28 cellular contexts compared by ENCODE assay signal in the genomic region with DNA sequence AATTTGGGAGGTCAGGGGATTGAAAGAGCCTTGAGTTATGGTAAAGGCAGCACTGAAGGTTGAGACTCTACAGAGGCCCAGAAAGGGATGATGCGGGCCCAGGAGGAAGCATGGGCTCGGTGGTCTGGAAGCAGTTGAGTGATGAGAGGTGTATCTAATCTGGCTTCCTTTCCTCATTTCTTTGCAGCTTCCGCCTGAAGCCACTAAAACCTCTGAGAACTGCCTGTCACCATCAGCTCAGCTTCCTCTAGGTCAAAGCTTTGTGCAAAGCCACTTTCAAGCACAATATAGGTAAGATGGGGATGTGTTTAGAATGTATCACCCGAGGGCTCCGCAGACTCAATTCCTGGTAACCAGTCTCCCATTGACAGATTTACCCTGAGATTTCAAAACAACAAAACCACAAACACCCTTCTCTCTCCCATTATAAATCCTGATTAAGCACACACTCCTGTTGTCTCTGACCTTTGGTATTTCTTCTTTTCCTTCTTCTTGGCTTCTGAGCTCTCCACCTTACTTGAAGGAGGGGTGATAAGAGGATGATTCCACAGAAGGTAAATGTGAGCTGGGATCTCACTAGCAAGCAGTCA. TPM values are rescaled to one million over a fixed set of nuclear protein-coding genes. Genes with fewer than 3 reads are reported as not detected.
DNase-seq lines count a peak whose midpoint lies in the region; ATAC-seq and TF ChIP-seq lines count a peak whose summit lies in the region.
"Had no signal": no experiment of that assay in that cellular context is flagged by ENCODE, and none has a peak within 500 bp of the region (broad histone marks: within the 10 kb centered on the region; RNA-seq: fewer than 3 reads in every experiment).

No MANE protein-coding gene starts in this region.

- POLR2A ChIA-PET in PC-9 (lab: Charles Lee; ENCODE audit: unreplicated experiment) = interaction anchor here (0.6 kb wide), 2 partner anchors 41 to 841 kb away, joined by 4 read pairs; no protein-coding TSS in a partner anchor

- BruUV-seq in PC-9 (replicated peaks; lab: Mats Ljungman, UMichigan) = no TSS peak

- H3K4me3 Mint-ChIP-seq in activated CD4-positive, alpha-beta T cell treated with anti-CD3 and anti-CD28 coated beads, Interleukin-2, amount 10 ng/mL, durations not matched to agents 24 days and 14 days = no peak overlapping the region
- peak overlapping the region; percentile 49 to 76 (median 66) for H3K4me3 Mint-ChIP-seq in immature natural killer cell
- H3K4me3 Mint-ChIP-seq: activated naive CD8-positive, alpha-beta T cell treated with anti-CD3 and anti-CD28 coated beads for 36 hours; memory B cell; neural progenitor cell; T-helper 1 cell treated with Interleukin-12 subunit alpha and Interleukin-12 subunit beta and Interleukin-4 antibody, amounts not matched to agents 30 μg/mL and 1 μg/mL, for 36 hours had no signal

- TF ChIP-seq CTCF in PC-9 (conservative IDR thresholded peaks at IDR 0.05) = no peak

- H3K27me3 Mint-ChIP-seq in activated CD4-positive, alpha-beta T cell treated with anti-CD3 and anti-CD28 coated beads, Interleukin-2, amount 10 ng/mL, durations not matched to agents 24 days and 14 days = no peaks in the 10 kb centered on the region
- peaks cover 0 to 12% (median 0%) of the 10 kb centered on the region in 3 donors for H3K27me3 Mint-ChIP-seq in immature natural killer cell (ENCODE audit: low read depth in 3 of 3)

- no peaks in the 10 kb centered on the region for H3K36me3 Mint-ChIP-seq in activated CD4-positive, alpha-beta T cell treated with anti-CD3 and anti-CD28 coated beads, Interleukin-2, amount 10 ng/mL, durations not matched to agents 24 days and 14 days (ENCODE audit: low read depth)
- peaks cover 0 to 15% (median 0%) of the 10 kb centered on the region in 3 donors for H3K36me3 Mint-ChIP-seq in immature natural killer cell
- H3K36me3 Mint-ChIP-seq: activated naive CD8-positive, alpha-beta T cell treated with anti-CD3 and anti-CD28 coated beads for 36 hours had no signal

- H3K4me3 ChIP-seq in BLaER1 treated with 17β-estradiol and CSF1 and Interleukin-3, amounts not matched to agents 10 nM and 100 nM = no peak overlapping the region
- H3K4me3 ChIP-seq in PC-9 = no peak overlapping the region
- H3K4me3 ChIP-seq: ascending aorta, GM12878, GM23248, neural progenitor cell, skin epidermis, testis had no signal

- H3K27ac Mint-ChIP-seq in activated CD4-positive, alpha-beta T cell treated with anti-CD3 and anti-CD28 coated beads, Interleukin-2, amount 10 ng/mL, durations not matched to agents 24 days and 14 days = no peak overlapping the region
- peak overlapping the region; percentile 49 to 83 (median 79) for H3K27ac Mint-ChIP-seq in immature natural killer cell
- H3K27ac Mint-ChIP-seq: activated naive CD8-positive, alpha-beta T cell treated with anti-CD3 and anti-CD28 coated beads for 36 hours; activated T-helper 2 cell treated with anti-CD3 and anti-CD28 coated beads, Interferon-gamma antibody, Interleukin-2, Interleukin-4, amounts not matched to agents 10 μg/mL and 5 μg/mL and 100 μg/mL, durations not matched to agents 14 hours and 24 hours and 36 hours; memory B cell; neural progenitor cell; T-helper 1 cell treated with Interleukin-12 subunit alpha and Interleukin-12 subunit beta and Interleukin-4 antibody, amounts not matched to agents 30 μg/mL and 1 μg/mL, for 36 hours had no signal

- H3K9ac ChIP-seq in BLaER1 treated with 17β-estradiol and CSF1 and Interleukin-3, amounts not matched to agents 10 nM and 100 nM = no peak overlapping the region; a peak in 1 of 22 replicates
- H3K9ac ChIP-seq: GM23248, neural progenitor cell, parathyroid adenoma had no signal

- no peaks in the 10 kb centered on the region for H3K9me2 ChIP-seq in PC-9 (ENCODE audit: insufficient read depth)

- ATAC-seq in HG03520 (IDR thresholded peaks at IDR 0.05; ENCODE audit: unreplicated experiment) = no peak
- ATAC-seq: activated CD4-positive, CD25-positive, alpha-beta regulatory T cell treated with anti-CD3 and anti-CD28 coated beads, Interleukin-2, amount 50 U/mL, for 24 hours; GM12878; left lobe of liver had no signal

- peaks cover 36 to 61% (median 59%) of the 10 kb centered on the region in 10 experiments for H3K4me1 ChIP-seq in BLaER1 treated with 17β-estradiol and CSF1 and Interleukin-3, amounts not matched to agents 10 nM and 100 nM
- peaks cover 50% of the 10 kb centered on the region for H3K4me1 ChIP-seq in PC-9 (replicated peaks; ENCODE audit: insufficient read depth)
- H3K4me1 ChIP-seq: ascending aorta, parathyroid adenoma, testis had no signal

- CTCF ChIA-PET in PC-9 (lab: Charles Lee) = no interaction called here

- peak overlapping the region in 6 of 11 experiments; percentile 2 to 41 (median 24); a peak in 7 of 22 replicates for H3K27ac ChIP-seq in BLaER1 treated with 17β-estradiol and CSF1 and Interleukin-3, amounts not matched to agents 10 nM and 100 nM
- peak overlapping the region; percentile 58; the same call in 1 of the 2 replicates for H3K27ac ChIP-seq in PC-9
- H3K27ac ChIP-seq: ascending aorta, GM23248, neural progenitor cell, parathyroid adenoma, skin epidermis, testis had no signal

- peak overlapping the region; percentile 38 to 89 (median 66) for H3K4me2 ChIP-seq in BLaER1 treated with 17β-estradiol and CSF1 and Interleukin-3, amounts not matched to agents 10 nM and 100 nM
- peak overlapping the region; percentile 51 for H3K4me2 ChIP-seq in PC-9
- H3K4me2 ChIP-seq: neural progenitor cell had no signal

- no peaks in the 10 kb centered on the region for H3K9me3 Mint-ChIP-seq in activated CD4-positive, alpha-beta T cell treated with anti-CD3 and anti-CD28 coated beads, Interleukin-2, amount 10 ng/mL, durations not matched to agents 24 days and 14 days
- H3K9me3 Mint-ChIP-seq in immature natural killer cell = no peaks in the 10 kb centered on the region
- H3K9me3 Mint-ChIP-seq: activated T-helper 2 cell treated with anti-CD3 and anti-CD28 coated beads, Interferon-gamma antibody, Interleukin-2, Interleukin-4, amounts not matched to agents 10 μg/mL and 5 μg/mL and 100 μg/mL, durations not matched to agents 14 hours and 24 hours and 36 hours; T-helper 1 cell treated with Interleukin-12 subunit alpha and Interleukin-12 subunit beta and Interleukin-4 antibody, amounts not matched to agents 30 μg/mL and 1 μg/mL, for 36 hours had no signal

- DNase-seq in activated CD4-positive, alpha-beta T cell treated with anti-CD3 and anti-CD28 coated beads, Interleukin-2, amount 10 ng/mL, durations not matched to agents 24 days and 14 days = peak; percentile 57
- no peak for DNase-seq in activated CD4-positive, alpha-beta T cell treated with anti-CD3 and anti-CD28 coated beads for 4 hours
- DNase-seq in PC-9 (peak in 1 of 2 experiments; percentile 83), immature natural killer cell (peak; percentile 13 to 22 (median 15)), H4 (ENCODE audit: low spot score) (no peak), NCI-H1105 (lab: John Stamatoyannopoulos, UW) (no peak)
- DNase-seq: activated naive CD8-positive, alpha-beta T cell treated with anti-CD3 and anti-CD28 coated beads for 36 hours; DMS153; erythroblast; GM23248; IMR-90; NCI-H1092; NCI-H1694 treated with DMSO at 0.1 percent for 48 hours; NCI-H446 treated with DMSO at 0.1 percent for 48 hours; stimulated activated naive CD4-positive, alpha-beta T cell; testis had no signal

- no peaks in the 10 kb centered on the region for H3K27me3 ChIP-seq in BLaER1 treated with 17β-estradiol and CSF1 and Interleukin-3, amounts not matched to agents 10 nM and 100 nM
- no peaks in the 10 kb centered on the region for H3K27me3 ChIP-seq in PC-9 (ENCODE audit: insufficient read depth, low read depth)
- H3K27me3 ChIP-seq: ascending aorta, neural progenitor cell, testis had no signal

- no peaks in the 10 kb centered on the region for H3K79me2 ChIP-seq in PC-9 (ENCODE audit: low read depth)
- H3K79me2 ChIP-seq: parathyroid adenoma had no signal

- no peak overlapping the region for H2AFZ ChIP-seq in PC-9
- H2AFZ ChIP-seq: GM23248, neural progenitor cell, parathyroid adenoma had no signal

- H3K36me3 ChIP-seq in BLaER1 treated with 17β-estradiol and CSF1 and Interleukin-3, amounts not matched to agents 10 nM and 100 nM = peaks cover 0 to 11% (median 0%) of the 10 kb centered on the region in 11 experiments; a peak in 5 of 22 replicates
- H3K36me3 ChIP-seq in PC-9 (ENCODE audit: low read depth) = no peaks in the 10 kb centered on the region
- H3K36me3 ChIP-seq: ascending aorta, neural progenitor cell had no signal

- peaks cover 7% of the 10 kb centered on the region for H3K4me1 Mint-ChIP-seq in activated CD4-positive, alpha-beta T cell treated with anti-CD3 and anti-CD28 coated beads, Interleukin-2, amount 10 ng/mL, durations not matched to agents 24 days and 14 days
- peaks cover 35 to 45% of the 10 kb centered on the region in 2 donors for H3K4me1 Mint-ChIP-seq in immature natural killer cell
- H3K4me1 Mint-ChIP-seq: memory B cell had no signal

- peaks cover 47% of the 10 kb centered on the region for H3F3A ChIP-seq in PC-9 (ENCODE audit: insufficient read depth, low read depth)

- no peaks in the 10 kb centered on the region for H4K20me1 ChIP-seq in BLaER1 treated with 17β-estradiol and CSF1 and Interleukin-3, amounts not matched to agents 10 nM and 100 nM
- no peaks in the 10 kb centered on the region for H4K20me1 ChIP-seq in PC-9 (ENCODE audit: insufficient read depth)

- H3K9me3 ChIP-seq in BLaER1 treated with 17β-estradiol and CSF1 and Interleukin-3, amounts not matched to agents 10 nM and 100 nM (replicated peaks in 1 of 11) = peaks cover 10 to 20% (median 13%) of the 10 kb centered on the region in 11 experiments
- no peaks in the 10 kb centered on the region for H3K9me3 ChIP-seq in PC-9 (ENCODE audit: insufficient read depth, low read depth)
- H3K9me3 ChIP-seq: ascending aorta, testis had no signal

- intact Hi-C loops in activated CD4-positive, alpha-beta T cell treated with anti-CD3 and anti-CD28 coated beads, Interleukin-2, amount 10 ng/mL, durations not matched to agents 24 days and 14 days (cut with micrococcal nuclease) = no loop called here
- intact Hi-C loops in PC-9 (cut with micrococcal nuclease; ENCODE audit: unreplicated experiment) = no loop called here

RNA-seq across cellular contexts. Expression of gene USP43, which starts 21.2 kb away (rescaled TPM):
- 0.05 TPM in 1 of 2 replicates, not detected in the other for total RNA-seq in activated CD4-positive, alpha-beta T cell treated with anti-CD3 and anti-CD28 coated beads, Interleukin-2, amount 10 ng/mL, durations not matched to agents 24 days and 14 days
- total RNA-seq in PC-9 (2021) = 16.0 and 19.2 TPM in 2 replicates
- under 1 TPM in 2 of 3 donors, not detected in 1; 0.14 to 0.29 TPM for polyA plus RNA-seq in immature natural killer cell
- total RNA-seq in H4 (2014; rRNA removed; shearing (Covaris generic)) = 0.56 TPM in 1 of 2 replicates, not detected in the other
- total RNA-seq: ascending aorta, GM12878, GM23248, IMR-90 had no signal
- polyA plus RNA-seq: IMR-90 had no signal

Comparison
In these comparisons a context has a peak if more than half of its experiments do, and no peak if none do; other contexts are left out.
1. DNase-seq: peak in activated CD4-positive, alpha-beta T cell treated with anti-CD3 and anti-CD28 coated beads, Interleukin-2, amount 10 ng/mL, durations not matched to agents 24 days and 14 days (single experiment) and immature natural killer cell (3 of 3); none in activated CD4-positive, alpha-beta T cell treated with anti-CD3 and anti-CD28 coated beads for 4 hours (0 of 2), H4 (single experiment) and NCI-H1105 (single experiment).
2. RNA of gene USP43, which starts 21.2 kb away (total RNA-seq): 16.0 to 19.2 TPM in PC-9; 0.56 TPM in H4 and 0.05 TPM in activated CD4-positive, alpha-beta T cell treated with anti-CD3 and anti-CD28 coated beads, Interleukin-2, amount 10 ng/mL, durations not matched to agents 24 days and 14 days; every median in the first group is over 10 times any median in the second.